1 cellular context compared by ENCODE assay signal in the genomic region with DNA sequence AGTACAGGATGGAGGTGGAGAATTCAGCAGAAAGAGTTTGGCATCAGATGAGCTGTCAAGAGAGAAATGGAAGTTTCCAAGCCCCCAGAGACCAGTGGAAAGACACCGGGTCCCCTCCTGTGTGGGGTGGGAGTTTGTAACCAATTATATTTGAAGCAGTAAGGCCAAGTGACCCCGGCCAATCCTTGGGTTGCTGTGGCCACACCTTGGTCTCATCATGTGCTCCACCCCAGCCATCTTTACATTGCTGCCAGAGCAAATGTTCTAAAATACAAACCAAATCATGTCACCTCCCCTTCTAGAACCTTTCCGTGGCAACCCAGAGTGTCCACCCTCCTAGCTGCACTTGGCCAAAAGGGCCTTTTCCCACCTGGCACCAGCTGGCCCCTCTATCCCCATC.
TF ChIP-seq lines count a peak whose summit lies in the region.

No MANE protein-coding gene starts in this region.

TF ChIP-seq in GM12878, 131 proteins besides CTCF, POLR2A, EP300 and RAD21:
- TF ChIP-seq ESRRA (IDR thresholded peaks at IDR 0.05; ENCODE audit: low read length), result no peak
- TF ChIP-seq MTA3 (IDR thresholded peaks at IDR 0.05; ENCODE audit: borderline replicate concordance, low read length), result no peak
- TF ChIP-seq SRF (IDR thresholded peaks at IDR 0.05; ENCODE audit: low read depth in 2 of 2, low read length in 2 of 2), result no peak
- TF ChIP-seq TARDBP (IDR thresholded peaks at IDR 0.05; ENCODE audit: borderline replicate concordance), result no peak
- TF ChIP-seq HDAC2 (IDR thresholded peaks at IDR 0.05), result no peak
TF ChIP-seq in GM12878: peak in this region for 0.
